Comparison of ENCODE assay signal across 13 cellular contexts in genomic region chr5:79974896-79975295, GRCh38. TPM values are rescaled to one million over a fixed set of nuclear protein-coding genes. Genes with fewer than 3 reads are reported as not detected.
DNase-seq lines count a peak whose midpoint lies in the region; ATAC-seq and TF ChIP-seq lines count a peak whose summit lies in the region.
"Had no signal": no experiment of that assay in that cellular context is flagged by ENCODE, and none has a peak within 500 bp of the region (broad histone marks: within the 10 kb centered on the region; RNA-seq: fewer than 3 reads in every experiment).

No MANE protein-coding gene starts in this region.

- intact Hi-C loops in A673 (cut with micrococcal nuclease; ENCODE audit: unreplicated experiment), result no loop called here

- no peaks in the 10 kb centered on the region for H3K27me3 ChIP-seq in A673 (replicated peaks; ENCODE audit: insufficient read depth, low read depth, low read length, poor library complexity)
- no peaks in the 10 kb centered on the region for H3K27me3 ChIP-seq in gastroesophageal sphincter

- H3K36me3 ChIP-seq in A673 (ENCODE audit: insufficient read depth, low read length, poor library complexity, severe bottlenecking) (peaks cover 13% of the 10 kb centered on the region), gastroesophageal sphincter (peaks cover 0 to 48% of the 10 kb centered on the region in 2 donors)

- ATAC-seq in WTC11, result peak; percentile 30; the same call in 1 of the 2 replicates
- peak; percentile 53 for ATAC-seq in gastroesophageal sphincter
- no peak for ATAC-seq in GM19395 (IDR thresholded peaks at IDR 0.05; ENCODE audit: unreplicated experiment)
- ATAC-seq in HG02588 (IDR thresholded peaks at IDR 0.05; ENCODE audit: unreplicated experiment), result no peak

- H3K27ac ChIP-seq in A673 (ENCODE audit: low read depth, low read length, poor library complexity, severe bottlenecking), result no peak overlapping the region
- peak overlapping the region in 1 of 4 donors; percentile 17 for H3K27ac ChIP-seq in gastroesophageal sphincter
- H3K27ac ChIP-seq: VCaP had no signal

- no peaks in the 10 kb centered on the region for H3K9me3 ChIP-seq in A673 (ENCODE audit: low read depth, low read length, poor library complexity, severe bottlenecking)
- H3K9me3 ChIP-seq in gastroesophageal sphincter, result no peaks in the 10 kb centered on the region

- H3K4me3 ChIP-seq in A673 (ENCODE audit: low read depth, low read length, poor library complexity, severe bottlenecking) (no peak overlapping the region), gastroesophageal sphincter (no peak overlapping the region)

- POLR2A ChIA-PET in A673 (lab: Charles Lee; ENCODE audit: low non-redundant PET), result interaction anchor here (0.5 kb wide), 1 partner anchor 15 kb away, joined by 3 read pairs; no protein-coding TSS in a partner anchor
- POLR2A ChIA-PET in WTC11 (lab: Charles Lee), result no interaction called here

- H3K9me3 Mint-ChIP-seq in WTC11, result no peaks in the 10 kb centered on the region
- H3K9me3 Mint-ChIP-seq: stimulated activated naive CD8-positive, alpha-beta T cell treated with anti-CD3 and anti-CD28 coated beads, Interleukin-15, Interleukin-2, amounts not matched to agents 100 ng/mL and 50 ng/mL, for 24 hours had no signal

- 44 to 62% methylated on average over 2 of the region's 2 CpGs for WGBS in gastroesophageal sphincter (ENCODE audit: low coverage in 1 of 2), 2 donors

- H3K4me1 Mint-ChIP-seq in WTC11, result no peaks in the 10 kb centered on the region
- H3K4me1 Mint-ChIP-seq: B cell had no signal

- no peak for TF ChIP-seq EP300 in gastroesophageal sphincter (IDR thresholded peaks at IDR 0.05)

- TF ChIP-seq CTCF in A673 (conservative IDR thresholded peaks at IDR 0.05; ENCODE audit: low read depth, low read length), result no peak
- no peak for TF ChIP-seq CTCF in WTC11 (IDR thresholded peaks at IDR 0.05)
- TF ChIP-seq CTCF in gastroesophageal sphincter (IDR thresholded peaks at IDR 0.05), result no peak

- no TSS peak for BruUV-seq in A673 (replicated peaks; lab: Mats Ljungman, UMichigan)

- CTCF ChIA-PET in A673 (lab: Charles Lee), result no interaction called here
- CTCF ChIA-PET in WTC11 (lab: Charles Lee), result interaction anchor here (1.2 to 1.8 kb wide), 2 partner anchors 81 to 109 kb away, joined by 3 to 6 read pairs; no protein-coding TSS in a partner anchor

- H3K27me3 Mint-ChIP-seq in WTC11 (ENCODE audit: low read depth), result no peaks in the 10 kb centered on the region
- H3K27me3 Mint-ChIP-seq: stimulated activated naive CD8-positive, alpha-beta T cell treated with anti-CD3 and anti-CD28 coated beads, Interleukin-15, Interleukin-2, amounts not matched to agents 100 ng/mL and 50 ng/mL, for 24 hours had no signal

- H3K4me1 ChIP-seq in A673 (ENCODE audit: insufficient read depth, low read length, poor library complexity, severe bottlenecking), result no peaks in the 10 kb centered on the region
- H3K4me1 ChIP-seq in gastroesophageal sphincter, result no peaks in the 10 kb centered on the region

- peaks cover 20% of the 10 kb centered on the region for H3K36me3 Mint-ChIP-seq in WTC11

- peak overlapping the region; percentile 29; the same call in 1 of the 2 replicates for H3K27ac Mint-ChIP-seq in WTC11
- H3K27ac Mint-ChIP-seq: B cell; stimulated activated naive CD8-positive, alpha-beta T cell treated with anti-CD3 and anti-CD28 coated beads, Interleukin-15, Interleukin-2, amounts not matched to agents 100 ng/mL and 50 ng/mL, for 24 hours had no signal

- H3K4me3 Mint-ChIP-seq in WTC11, result no peak overlapping the region
- H3K4me3 Mint-ChIP-seq: B cell; stimulated activated naive CD8-positive, alpha-beta T cell treated with anti-CD3 and anti-CD28 coated beads, Interleukin-15, Interleukin-2, amounts not matched to agents 100 ng/mL and 50 ng/mL, for 24 hours had no signal

- peak; percentile 10 for DNase-seq in A673 (ENCODE audit: low spot score)
- peak; percentile 74 for DNase-seq in HS-5 (ENCODE audit: low read depth)
- no peak for DNase-seq in WTC11 (ENCODE audit: low spot score)
- no peak for DNase-seq in NCI-H748 treated with DMSO at 0.1 percent for 48 hours (lab: John Stamatoyannopoulos, UW)
- no peak for DNase-seq in pons (ENCODE audit: low spot score)
- DNase-seq: effector CD8-positive, alpha-beta T cell; stimulated activated CD4-positive, alpha-beta T cell treated with anti-CD3 and anti-CD28 coated beads, Interleukin-4, amount 100 ng/mL, for 24 hours had no signal

- no peak for TF ChIP-seq POLR2A in gastroesophageal sphincter (IDR thresholded peaks at IDR 0.05)

TF ChIP-seq in WTC11, 78 proteins besides CTCF, POLR2A, EP300 and RAD21:
- no peak for TF ChIP-seq JUN (CRISPR knock-in tag; IDR thresholded peaks at IDR 0.05)
- TF ChIP-seq E2F4 (CRISPR knock-in tag; IDR thresholded peaks at IDR 0.05; ENCODE audit: borderline replicate concordance, low read depth), result no peak
- TF ChIP-seq ZBTB21 (CRISPR knock-in tag; IDR thresholded peaks at IDR 0.05; ENCODE audit: borderline replicate concordance), result no peak

RNA-seq across cellular contexts. Expression of gene MTX3, which starts 16.2 kb away (rescaled TPM):
- total RNA-seq in A673 (2021), result 24.2 and 28.1 TPM in 2 replicates
- total RNA-seq in WTC11 (2021), result 33.6 to 37.0 TPM (median 34.6 TPM) in 3 replicates
- 10 to 100 TPM; 17.4 to 22.6 (median 20.0) TPM for total RNA-seq in gastroesophageal sphincter

Comparison
In these comparisons a context has a peak if more than half of its experiments do, and no peak if none do; other contexts are left out.
1. DNase-seq: peak in A673 (single experiment) and HS-5 (single experiment); none in WTC11 (single experiment), NCI-H748 treated with DMSO at 0.1 percent for 48 hours (single experiment) and pons (single experiment).
2. ATAC-seq: peak in WTC11 (single experiment) and gastroesophageal sphincter (single experiment); none in GM19395 (single experiment) and HG02588 (single experiment).